29 cellular contexts compared by ENCODE assay signal in genomic region chr1:31122779-31123178, GRCh38. TPM values are rescaled to one million over a fixed set of nuclear protein-coding genes. Genes with fewer than 3 reads are reported as not detected.
DNase-seq lines count a peak whose midpoint lies in the region; FAIRE-seq and TF ChIP-seq lines count a peak whose summit lies in the region.
"Had no signal": no experiment of that assay in that cellular context is flagged by ENCODE, and none has a peak within 500 bp of the region (broad histone marks: within the 10 kb centered on the region; RNA-seq: fewer than 3 reads in every experiment).

No MANE protein-coding gene starts in this region.

- no peak for TF ChIP-seq CTCF in mammary epithelial cell (conservative IDR thresholded peaks at IDR 0.05 in 1 of 2, IDR thresholded peaks at IDR 0.05 in 1 of 2; ENCODE audit: extremely low read depth in 1 of 2, insufficient read depth in 1 of 2, low read depth in 1 of 2, low read length in 2 of 2)
- TF ChIP-seq CTCF in MCF 10A (IDR thresholded peaks at IDR 0.05; ENCODE audit: unreplicated experiment) = no peak
- no peak for TF ChIP-seq CTCF in endodermal cell (conservative IDR thresholded peaks at IDR 0.05)
- TF ChIP-seq CTCF in smooth muscle cell (IDR thresholded peaks at IDR 0.05; ENCODE audit: borderline replicate concordance, insufficient read depth, poor library complexity, severe bottlenecking) = no peak

- H3K9me3 ChIP-seq in mammary epithelial cell (replicated peaks; ENCODE audit: insufficient read depth, low read length) (no peaks in the 10 kb centered on the region), endodermal cell (ENCODE audit: control insufficient read depth, low read length) (no peaks in the 10 kb centered on the region), smooth muscle cell (replicated peaks; ENCODE audit: low read depth) (no peaks in the 10 kb centered on the region)
- H3K9me3 ChIP-seq: HAP-1, mucosa of descending colon had no signal

- POLR2A ChIA-PET in MCF 10A (lab: Yijun Ruan, JAX) = interaction anchor here (1.4 kb wide), 1 partner anchor 20 kb away, joined by 4 read pairs; no protein-coding TSS in a partner anchor

- dilution Hi-C loops in mammary epithelial cell (cut with HindIII; ENCODE audit: low sequenced_read_pairs) = loop anchor here (5.0 kb wide), 2 partner anchors 60 to 75 kb away; no protein-coding TSS in a partner anchor

- DNase-seq in mammary epithelial cell = no peak
- DNase-seq in MCF 10A (ENCODE audit: unreplicated experiment) = no peak
- no peak for DNase-seq in endodermal cell
- peak; percentile 70 for DNase-seq in iris pigment epithelial cell (ENCODE audit: low read depth)
- DNase-seq in smooth muscle cell (lab: John Stamatoyannopoulos, UW; ENCODE audit: unreplicated experiment) = no peak
- DNase-seq in NCI-H187 (lab: John Stamatoyannopoulos, UW) = no peak
- DNase-seq in T-helper 2 cell = no peak
- DNase-seq in frontal cortex (ENCODE audit: low spot score in 2 of 2) = no peak
- DNase-seq: 8988T; activated CD4-positive, alpha-beta T cell treated with anti-CD3 and anti-CD28 coated beads, Interleukin-2, amount 50 U/mL, for 1 hour; activated CD8-positive, alpha-beta memory T cell treated with anti-CD3 and anti-CD28 coated beads, Interleukin-2, amount 10 ng/mL, durations not matched to agents 7 days and 5 days; activated naive CD4-positive, alpha-beta T cell treated with Interleukin-2 at 50 U/mL for 16 hours; activated T-cell treated with anti-CD3 and anti-CD28 coated beads, Interleukin-2, amount 50 U/mL, for 72 hours; amygdala; cortex of kidney; DMS79 treated with DMSO at 0.1 percent for 48 hours; mucosa of descending colon; NCI-H1105; NCI-H2029; NCI-H774; nephron progenitor cell; stimulated activated CD8-positive, alpha-beta memory T cell treated with anti-CD3 and anti-CD28 coated beads, Interleukin-4, amount 100 ng/mL, for 48 hours; WERI-Rb-1 had no signal

- H3K4me1 Mint-ChIP-seq in MCF 10A (ENCODE audit: insufficient read depth, unreplicated experiment) (peaks cover 11% of the 10 kb centered on the region), endodermal cell (peaks cover 8% of the 10 kb centered on the region)
- H3K4me1 Mint-ChIP-seq: activated CD8-positive, alpha-beta memory T cell treated with anti-CD3 and anti-CD28 coated beads, Interleukin-2, amount 10 ng/mL, durations not matched to agents 7 days and 5 days had no signal

- intact Hi-C loops in mammary epithelial cell (cut with micrococcal nuclease) = no loop called here
- intact Hi-C loops in MCF 10A (cut with micrococcal nuclease) = no loop called here

- WGBS in mammary epithelial cell (ENCODE audit: low coverage, missing lambda C conversion rate) = 56% methylated on average over 8 of the region's 8 CpGs
- 82 to 92% methylated on average over 5 to 8 of the region's 8 CpGs for WGBS in endodermal cell (ENCODE audit: insufficient coverage in 1 of 2, insufficient read length in 1 of 2), 2 experiments
- WGBS in smooth muscle cell (ENCODE audit: low lambda C conversion rate) = 78% methylated on average over 8 of the region's 8 CpGs

- H3K36me3 ChIP-seq in mammary epithelial cell (ENCODE audit: insufficient read depth, low read length) (no peaks in the 10 kb centered on the region), endodermal cell (ENCODE audit: control insufficient read depth, insufficient read depth, low read length) (no peaks in the 10 kb centered on the region), smooth muscle cell (ENCODE audit: low read depth) (no peaks in the 10 kb centered on the region)
- H3K36me3 ChIP-seq: HAP-1, WERI-Rb-1 had no signal

- no peaks in the 10 kb centered on the region for H3K27me3 ChIP-seq in mammary epithelial cell (ENCODE audit: insufficient read depth, low read length)
- no peaks in the 10 kb centered on the region for H3K27me3 ChIP-seq in endodermal cell (ENCODE audit: control insufficient read depth, insufficient read depth, low read length, poor library complexity, severe bottlenecking)
- H3K27me3 ChIP-seq in smooth muscle cell (ENCODE audit: low read depth) = no peaks in the 10 kb centered on the region
- H3K27me3 ChIP-seq: foreskin keratinocyte had no signal

- H3K79me2 ChIP-seq in mammary epithelial cell (ENCODE audit: insufficient read depth, low read length) = no peaks in the 10 kb centered on the region
- H3K79me2 ChIP-seq in smooth muscle cell (ENCODE audit: low read depth) = no peaks in the 10 kb centered on the region

- H3K4me3 ChIP-seq in mammary epithelial cell (replicated peaks in 1 of 3; ENCODE audit: insufficient read depth in 1 of 3, low read depth in 2 of 3, low read length in 3 of 3) (no peak overlapping the region), endodermal cell (ENCODE audit: low read length) (no peak overlapping the region), smooth muscle cell (no peak overlapping the region)
- H3K4me3 ChIP-seq: HAP-1, mucosa of descending colon had no signal

- H3K4me2 ChIP-seq in mammary epithelial cell (ENCODE audit: insufficient read depth, low read depth, low read length) (no peak overlapping the region), smooth muscle cell (no peak overlapping the region)

- H2AFZ ChIP-seq in mammary epithelial cell (ENCODE audit: low read depth, low read length) (peak overlapping the region; percentile 31), smooth muscle cell (ENCODE audit: low read depth) (peak overlapping the region; percentile 3)

- H3K27me3 Mint-ChIP-seq in MCF 10A (ENCODE audit: insufficient read depth, unreplicated experiment) = no peaks in the 10 kb centered on the region
- no peaks in the 10 kb centered on the region for H3K27me3 Mint-ChIP-seq in endodermal cell (ENCODE audit: insufficient read depth)
- H3K27me3 Mint-ChIP-seq: activated CD8-positive, alpha-beta memory T cell treated with anti-CD3 and anti-CD28 coated beads, Interleukin-2, amount 10 ng/mL, durations not matched to agents 7 days and 5 days; type B pancreatic cell had no signal

- CTCF ChIA-PET in mammary epithelial cell (lab: Charles Lee; ENCODE audit: low non-redundant PET) = no interaction called here
- CTCF ChIA-PET in MCF 10A (lab: Yijun Ruan, JAX) = no interaction called here

- no peak for FAIRE-seq in frontal cortex (lab: Jason Lieb, UNC)
- FAIRE-seq: endometrium had no signal

- H3K27ac ChIP-seq in mammary epithelial cell (ENCODE audit: insufficient read depth, low read depth, low read length) (no peak overlapping the region), endodermal cell (ENCODE audit: low read depth, low read length) (peak overlapping the region; percentile 51), smooth muscle cell (ENCODE audit: low read depth) (no peak overlapping the region)
- H3K27ac ChIP-seq: foreskin keratinocyte, HL-60, WERI-Rb-1 had no signal

- H3K27ac Mint-ChIP-seq in MCF 10A (ENCODE audit: low read depth, unreplicated experiment) = no peak overlapping the region
- no peak overlapping the region for H3K27ac Mint-ChIP-seq in endodermal cell
- H3K27ac Mint-ChIP-seq: activated CD8-positive, alpha-beta memory T cell treated with anti-CD3 and anti-CD28 coated beads, Interleukin-2, amount 10 ng/mL, durations not matched to agents 7 days and 5 days; activated T-cell treated with anti-CD3 and anti-CD28 coated beads, Interleukin-2, amount 50 U/mL, for 72 hours; T-helper 2 cell treated with Interferon-gamma antibody and Interleukin-4, amounts not matched to agents 5 μg/mL and 100 μg/mL, for 36 hours; type B pancreatic cell had no signal

- BruUV-seq in mammary epithelial cell (replicated peaks; lab: Mats Ljungman, UMichigan) (no TSS peak), MCF 10A (replicated peaks; lab: Mats Ljungman, UMichigan) (no TSS peak)

- no peaks in the 10 kb centered on the region for H4K20me1 ChIP-seq in mammary epithelial cell (ENCODE audit: insufficient read depth, low read length)
- no peaks in the 10 kb centered on the region for H4K20me1 ChIP-seq in smooth muscle cell (ENCODE audit: low read depth)

- in situ Hi-C loops in mammary epithelial cell (cut with MboI; ENCODE audit: low sequenced_read_pairs in 2 of 2) = no loop called here

- H3K36me3 Mint-ChIP-seq in MCF 10A (ENCODE audit: insufficient read depth, unreplicated experiment) (no peaks in the 10 kb centered on the region), endodermal cell (ENCODE audit: low read depth) (no peaks in the 10 kb centered on the region)
- H3K36me3 Mint-ChIP-seq: activated CD8-positive, alpha-beta memory T cell treated with anti-CD3 and anti-CD28 coated beads, Interleukin-2, amount 10 ng/mL, durations not matched to agents 7 days and 5 days; type B pancreatic cell had no signal

- H3F3A ChIP-seq in smooth muscle cell (ENCODE audit: low read depth) = peaks cover 6% of the 10 kb centered on the region

- H3K4me3 Mint-ChIP-seq in MCF 10A (ENCODE audit: unreplicated experiment) (no peak overlapping the region), endodermal cell (no peak overlapping the region)
- H3K4me3 Mint-ChIP-seq: activated CD8-positive, alpha-beta memory T cell treated with anti-CD3 and anti-CD28 coated beads, Interleukin-2, amount 10 ng/mL, durations not matched to agents 7 days and 5 days; activated T-cell treated with anti-CD3 and anti-CD28 coated beads, Interleukin-2, amount 50 U/mL, for 72 hours; nephron progenitor cell; T-helper 2 cell treated with Interferon-gamma antibody and Interleukin-4, amounts not matched to agents 5 μg/mL and 100 μg/mL, for 36 hours; type B pancreatic cell had no signal

- peaks cover 12% of the 10 kb centered on the region for H3K4me1 ChIP-seq in mammary epithelial cell (ENCODE audit: insufficient read depth, low read length)
- H3K4me1 ChIP-seq in endodermal cell (ENCODE audit: control insufficient read depth, insufficient read depth, low read length) = no peaks in the 10 kb centered on the region
- H3K4me1 ChIP-seq in smooth muscle cell (ENCODE audit: low read depth) = peaks cover 4% of the 10 kb centered on the region

- no peaks in the 10 kb centered on the region for H3K9me3 Mint-ChIP-seq in MCF 10A (ENCODE audit: unreplicated experiment)
- no peaks in the 10 kb centered on the region for H3K9me3 Mint-ChIP-seq in endodermal cell
- H3K9me3 Mint-ChIP-seq: activated T-cell treated with anti-CD3 and anti-CD28 coated beads, Interleukin-2, amount 50 U/mL, for 72 hours; nephron progenitor cell; T-helper 2 cell treated with Interferon-gamma antibody and Interleukin-4, amounts not matched to agents 5 μg/mL and 100 μg/mL, for 36 hours; type B pancreatic cell had no signal

- no peak overlapping the region for H3K9ac ChIP-seq in mammary epithelial cell (ENCODE audit: insufficient read depth, low read length)
- H3K9ac ChIP-seq in endodermal cell (ENCODE audit: extremely low read depth, low read length, poor library complexity, severe bottlenecking) = no peak overlapping the region
- no peak overlapping the region for H3K9ac ChIP-seq in smooth muscle cell (ENCODE audit: low read depth)

RNA-seq across cellular contexts. Expression of gene PUM1, which starts 57.3 kb away (rescaled TPM):
- total RNA-seq in mammary epithelial cell (100 to 1,000 TPM in 1 of 2 donors, 10 to 100 TPM in 1; 91.2 to 107 TPM), MCF 10A (2022) (107 and 110 TPM in 2 replicates), endodermal cell (100 to 1,000 TPM; 207 to 210 TPM), smooth muscle cell (78.2 and 79.6 TPM in 2 replicates), frontal cortex (123 TPM)
- polyA plus RNA-seq in mammary epithelial cell (94.7 TPM), smooth muscle cell (49.0 and 54.0 TPM in 2 replicates)
- polyA minus RNA-seq in mammary epithelial cell = 265 TPM
- polyA plus RNA-seq in endodermal cell (2013, experiment 1 of 2) = 94.8 TPM
- 90.9 TPM for polyA plus RNA-seq in endodermal cell (2013, experiment 2 of 2)
